ENCODE assay signal across 25 cellular contexts in the genomic region with DNA sequence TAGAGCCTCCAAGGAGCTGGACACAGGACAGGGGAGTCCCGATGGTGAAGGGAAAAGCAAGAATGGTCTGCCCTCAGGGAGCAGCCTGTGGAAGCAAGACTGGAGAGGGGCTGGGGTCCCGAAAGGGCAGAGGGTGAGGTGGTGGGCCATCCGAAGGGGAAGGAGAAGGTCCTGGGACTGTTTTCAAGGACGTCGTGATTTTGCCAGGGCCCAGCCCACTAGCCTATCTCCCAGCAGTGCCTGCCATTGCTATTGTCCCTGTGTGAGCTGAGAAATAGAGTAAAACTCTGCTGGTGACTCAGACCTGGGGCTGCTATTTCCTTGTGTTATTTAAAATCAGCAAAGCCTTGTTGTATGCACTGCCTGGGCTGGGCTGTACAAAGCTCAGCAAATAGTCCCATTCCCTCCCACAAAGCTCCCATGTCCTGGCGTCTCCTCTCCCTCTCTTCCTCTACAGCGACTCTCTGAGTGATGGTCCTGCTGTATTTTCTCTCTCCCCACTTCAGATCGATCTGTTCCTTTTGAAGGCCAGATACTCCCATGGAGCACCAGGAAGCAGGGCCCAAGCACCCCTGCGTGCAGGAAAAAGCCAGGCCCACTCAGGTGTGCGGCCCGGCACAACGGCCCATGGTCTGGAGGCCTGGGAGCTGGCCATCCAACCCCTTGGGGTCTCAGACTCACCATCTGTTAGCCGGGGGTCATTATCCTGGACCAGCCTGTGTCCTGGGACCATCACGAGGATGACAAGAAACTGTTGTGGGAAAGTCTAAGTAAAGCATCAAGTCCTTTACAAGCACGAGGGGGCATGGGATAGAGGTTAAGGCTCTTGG.
DNase-seq lines count a peak whose midpoint lies in the region; ATAC-seq and TF ChIP-seq lines count a peak whose summit lies in the region.
"Had no signal": no experiment of that assay in that cellular context is flagged by ENCODE, and none has a peak within 500 bp of the region (broad histone marks: within the 10 kb centered on the region; RNA-seq: fewer than 3 reads in every experiment).

No MANE protein-coding gene starts in this region.

- H3K27ac Mint-ChIP-seq in activated naive CD4-positive, alpha-beta T cell treated with anti-CD3 and anti-CD28 coated beads for 36 hours: no peak overlapping the region
- no peak overlapping the region for H3K27ac Mint-ChIP-seq in endodermal cell
- no peak overlapping the region for H3K27ac Mint-ChIP-seq in natural killer cell treated with Interleukin-12 subunit alpha and Interleukin-12 subunit beta and Interleukin-15 and Interleukin-18, amount 100 ng/mL, for 72 hours
- H3K27ac Mint-ChIP-seq: activated B cell treated with CpG ODN at 0.5 μM for 24 hours; IgD-negative memory B cell; stimulated activated naive CD8-positive, alpha-beta T cell treated with anti-CD3 and anti-CD28 coated beads, Interleukin-15, amount 100 ng/mL, for 72 hours had no signal

- peak in 1 of 2 donors; percentile 15 for ATAC-seq in natural killer cell treated with Interleukin-12 subunit alpha and Interleukin-12 subunit beta and Interleukin-15 and Interleukin-18, amount 100 ng/mL, for 72 hours
- ATAC-seq in HG02973 (IDR thresholded peaks at IDR 0.05; ENCODE audit: unreplicated experiment): no peak
- ATAC-seq: lower lobe of right lung; stimulated activated naive CD8-positive, alpha-beta T cell treated with anti-CD3 and anti-CD28 coated beads, Interleukin-15, amount 100 ng/mL, for 72 hours had no signal

- intact Hi-C loops in activated naive CD4-positive, alpha-beta T cell treated with anti-CD3 and anti-CD28 coated beads for 36 hours (cut with micrococcal nuclease): no loop called here
- intact Hi-C loops in testis (cut with DNase I; ENCODE audit: low total_unique reads): no loop called here

- H3K36me3 Mint-ChIP-seq in activated naive CD4-positive, alpha-beta T cell treated with anti-CD3 and anti-CD28 coated beads for 36 hours (ENCODE audit: low read depth): no peaks in the 10 kb centered on the region
- no peaks in the 10 kb centered on the region for H3K36me3 Mint-ChIP-seq in endodermal cell (ENCODE audit: low read depth)
- no peaks in the 10 kb centered on the region for H3K36me3 Mint-ChIP-seq in natural killer cell treated with Interleukin-12 subunit alpha and Interleukin-12 subunit beta and Interleukin-15 and Interleukin-18, amount 100 ng/mL, for 72 hours
- H3K36me3 Mint-ChIP-seq: IgD-negative memory B cell had no signal

- H3K9me3 ChIP-seq in endodermal cell (ENCODE audit: control insufficient read depth, low read length) (no peaks in the 10 kb centered on the region), testis (no peaks in the 10 kb centered on the region)
- H3K9me3 ChIP-seq: BLaER1 treated with 17β-estradiol and CSF1 and Interleukin-3, amounts not matched to agents 10 nM and 100 nM; lower lobe of right lung had no signal

- TF ChIP-seq POLR2A in testis (IDR thresholded peaks at IDR 0.05): no peak

- DNase-seq in activated naive CD4-positive, alpha-beta T cell treated with anti-CD3 and anti-CD28 coated beads for 36 hours: peak; percentile 2
- no peak for DNase-seq in activated naive CD4-positive, alpha-beta T cell (lab: John Stamatoyannopoulos, UW)
- DNase-seq in endodermal cell (peak; percentile 49), AG08395 (ENCODE audit: low spot score) (no peak), foreskin fibroblast (no peak), testis (no peak)
- DNase-seq in natural killer cell treated with Interleukin-12 subunit alpha and Interleukin-12 subunit beta and Interleukin-15 and Interleukin-18, amount 100 ng/mL, for 72 hours (ENCODE audit: low spot score): peak; percentile 41
- DNase-seq: ACHN; activated B cell treated with CpG ODN at 0.5 μM for 24 hours; activated CD4-positive, alpha-beta T cell treated with anti-CD3 and anti-CD28 coated beads, Interleukin-2, amount 50 U/mL, for 4 hours; activated CD8-positive, alpha-beta memory T cell treated with anti-CD3 and anti-CD28 coated beads, Interleukin-2, amount 50 U/mL, for 48 hours; activated gamma-delta T cell; H7; lower lobe of right lung; NCI-H524 treated with DMSO at 0.1 percent for 48 hours; nucleus accumbens; retina; stimulated activated CD4-positive, alpha-beta T cell treated with anti-CD3 and anti-CD28 coated beads, Interleukin-12 subunit alpha, Interleukin-12 subunit beta, amount 100 ng/mL, for 4 hours; stimulated activated CD4-positive, alpha-beta T cell treated with anti-CD3 and anti-CD28 coated beads, Interleukin-4, amount 100 ng/mL, for 4 hours; stimulated activated naive CD8-positive, alpha-beta T cell treated with anti-CD3 and anti-CD28 coated beads, Interleukin-15, amount 100 ng/mL, for 72 hours; trophoblast cell had no signal

- CTCF ChIA-PET in activated naive CD4-positive, alpha-beta T cell treated with anti-CD3 and anti-CD28 coated beads for 36 hours (lab: Charles Lee): interaction anchor here (0.6 to 2.6 kb wide), 3 partner anchors 35 to 1637 kb away, joined by 4 to 12 read pairs (median 7); no protein-coding TSS in a partner anchor

- H3K4me3 ChIP-seq in endodermal cell (ENCODE audit: low read length) (no peak overlapping the region), foreskin fibroblast (ENCODE audit: low read depth in 1 of 2, low read length in 2 of 2) (no peak overlapping the region), testis (no peak overlapping the region)
- H3K4me3 ChIP-seq: BLaER1 treated with 17β-estradiol and CSF1 and Interleukin-3, amounts not matched to agents 10 nM and 100 nM; lower lobe of right lung; SK-N-MC had no signal

- H3K27me3 Mint-ChIP-seq in activated naive CD4-positive, alpha-beta T cell treated with anti-CD3 and anti-CD28 coated beads for 36 hours (ENCODE audit: low read depth): no peaks in the 10 kb centered on the region
- H3K27me3 Mint-ChIP-seq in endodermal cell (ENCODE audit: insufficient read depth): no peaks in the 10 kb centered on the region
- peaks cover 6 to 15% of the 10 kb centered on the region in 2 donors for H3K27me3 Mint-ChIP-seq in natural killer cell treated with Interleukin-12 subunit alpha and Interleukin-12 subunit beta and Interleukin-15 and Interleukin-18, amount 100 ng/mL, for 72 hours
- H3K27me3 Mint-ChIP-seq: stimulated activated naive CD8-positive, alpha-beta T cell treated with anti-CD3 and anti-CD28 coated beads, Interleukin-15, amount 100 ng/mL, for 72 hours had no signal

- no peaks in the 10 kb centered on the region for H3K36me3 ChIP-seq in endodermal cell (ENCODE audit: control insufficient read depth, insufficient read depth, low read length)
- H3K36me3 ChIP-seq in testis (ENCODE audit: low read depth, missing control alignments): no peaks in the 10 kb centered on the region
- H3K36me3 ChIP-seq: BLaER1 treated with 17β-estradiol and CSF1 and Interleukin-3, amounts not matched to agents 10 nM and 100 nM; lower lobe of right lung had no signal

- 76 to 77% methylated on average over 11 to 15 of the region's 15 CpGs for WGBS in endodermal cell (ENCODE audit: insufficient coverage in 1 of 2, insufficient read length in 1 of 2), 2 experiments
- WGBS in testis, 2 donors: 79 to 81% methylated on average over 14 to 15 of the region's 15 CpGs

- no peak overlapping the region for H3K4me3 Mint-ChIP-seq in activated naive CD4-positive, alpha-beta T cell treated with anti-CD3 and anti-CD28 coated beads for 36 hours
- H3K4me3 Mint-ChIP-seq in endodermal cell: no peak overlapping the region
- H3K4me3 Mint-ChIP-seq in natural killer cell treated with Interleukin-12 subunit alpha and Interleukin-12 subunit beta and Interleukin-15 and Interleukin-18, amount 100 ng/mL, for 72 hours: no peak overlapping the region
- H3K4me3 Mint-ChIP-seq: activated B cell treated with CpG ODN at 0.5 μM for 24 hours; IgD-negative memory B cell; stimulated activated naive CD8-positive, alpha-beta T cell treated with anti-CD3 and anti-CD28 coated beads, Interleukin-15, amount 100 ng/mL, for 72 hours had no signal

- H3K27ac ChIP-seq in endodermal cell (ENCODE audit: low read depth, low read length) (no peak overlapping the region), testis (no peak overlapping the region)
- H3K27ac ChIP-seq: BLaER1 treated with 17β-estradiol and CSF1 and Interleukin-3, amounts not matched to agents 10 nM and 100 nM; lower lobe of right lung; SK-N-MC had no signal

- no peaks in the 10 kb centered on the region for H3K9me3 Mint-ChIP-seq in activated naive CD4-positive, alpha-beta T cell treated with anti-CD3 and anti-CD28 coated beads for 36 hours
- no peaks in the 10 kb centered on the region for H3K9me3 Mint-ChIP-seq in endodermal cell
- H3K9me3 Mint-ChIP-seq in natural killer cell treated with Interleukin-12 subunit alpha and Interleukin-12 subunit beta and Interleukin-15 and Interleukin-18, amount 100 ng/mL, for 72 hours: no peaks in the 10 kb centered on the region
- H3K9me3 Mint-ChIP-seq: activated B cell treated with CpG ODN at 0.5 μM for 24 hours; IgD-negative memory B cell; stimulated activated naive CD8-positive, alpha-beta T cell treated with anti-CD3 and anti-CD28 coated beads, Interleukin-15, amount 100 ng/mL, for 72 hours had no signal

- no peak overlapping the region for H3K9ac ChIP-seq in endodermal cell (ENCODE audit: extremely low read depth, low read length, poor library complexity, severe bottlenecking)
- H3K9ac ChIP-seq: BLaER1 treated with 17β-estradiol and CSF1 and Interleukin-3, amounts not matched to agents 10 nM and 100 nM had no signal

- TF ChIP-seq CTCF in endodermal cell (conservative IDR thresholded peaks at IDR 0.05): no peak
- TF ChIP-seq CTCF in foreskin fibroblast (IDR thresholded peaks at IDR 0.05; ENCODE audit: low read depth, low read length): no peak
- TF ChIP-seq CTCF in testis (IDR thresholded peaks at IDR 0.05): no peak

- no peaks in the 10 kb centered on the region for H3K27me3 ChIP-seq in endodermal cell (ENCODE audit: control insufficient read depth, insufficient read depth, low read length, poor library complexity, severe bottlenecking)
- H3K27me3 ChIP-seq in testis: no peaks in the 10 kb centered on the region
- H3K27me3 ChIP-seq: BLaER1 treated with 17β-estradiol and CSF1 and Interleukin-3, amounts not matched to agents 10 nM and 100 nM had no signal

- H3K4me1 ChIP-seq in endodermal cell (ENCODE audit: control insufficient read depth, insufficient read depth, low read length) (no peaks in the 10 kb centered on the region), testis (no peaks in the 10 kb centered on the region)
- H3K4me1 ChIP-seq: BLaER1 treated with 17β-estradiol and CSF1 and Interleukin-3, amounts not matched to agents 10 nM and 100 nM; lower lobe of right lung had no signal

- H3K4me1 Mint-ChIP-seq in activated naive CD4-positive, alpha-beta T cell treated with anti-CD3 and anti-CD28 coated beads for 36 hours (ENCODE audit: low read depth): no peaks in the 10 kb centered on the region
- peaks cover 4% of the 10 kb centered on the region for H3K4me1 Mint-ChIP-seq in endodermal cell
- H3K4me1 Mint-ChIP-seq in natural killer cell treated with Interleukin-12 subunit alpha and Interleukin-12 subunit beta and Interleukin-15 and Interleukin-18, amount 100 ng/mL, for 72 hours (ENCODE audit: low read depth in 2 of 2): no peaks in the 10 kb centered on the region
- H3K4me1 Mint-ChIP-seq: activated B cell treated with CpG ODN at 0.5 μM for 24 hours; IgD-negative memory B cell; stimulated activated naive CD8-positive, alpha-beta T cell treated with anti-CD3 and anti-CD28 coated beads, Interleukin-15, amount 100 ng/mL, for 72 hours had no signal

Comparison
In these comparisons a context has a peak if more than half of its experiments do, and no peak if none do; other contexts are left out.
1. DNase-seq: peak in activated naive CD4-positive, alpha-beta T cell treated with anti-CD3 and anti-CD28 coated beads for 36 hours (single experiment), endodermal cell (single experiment) and natural killer cell treated with Interleukin-12 subunit alpha and Interleukin-12 subunit beta and Interleukin-15 and Interleukin-18, amount 100 ng/mL, for 72 hours (single experiment); none in activated naive CD4-positive, alpha-beta T cell (0 of 4), AG08395 (single experiment), foreskin fibroblast (0 of 2) and testis (single experiment).